Comparison of ENCODE assay signal across 8 cellular contexts in the genomic region with DNA sequence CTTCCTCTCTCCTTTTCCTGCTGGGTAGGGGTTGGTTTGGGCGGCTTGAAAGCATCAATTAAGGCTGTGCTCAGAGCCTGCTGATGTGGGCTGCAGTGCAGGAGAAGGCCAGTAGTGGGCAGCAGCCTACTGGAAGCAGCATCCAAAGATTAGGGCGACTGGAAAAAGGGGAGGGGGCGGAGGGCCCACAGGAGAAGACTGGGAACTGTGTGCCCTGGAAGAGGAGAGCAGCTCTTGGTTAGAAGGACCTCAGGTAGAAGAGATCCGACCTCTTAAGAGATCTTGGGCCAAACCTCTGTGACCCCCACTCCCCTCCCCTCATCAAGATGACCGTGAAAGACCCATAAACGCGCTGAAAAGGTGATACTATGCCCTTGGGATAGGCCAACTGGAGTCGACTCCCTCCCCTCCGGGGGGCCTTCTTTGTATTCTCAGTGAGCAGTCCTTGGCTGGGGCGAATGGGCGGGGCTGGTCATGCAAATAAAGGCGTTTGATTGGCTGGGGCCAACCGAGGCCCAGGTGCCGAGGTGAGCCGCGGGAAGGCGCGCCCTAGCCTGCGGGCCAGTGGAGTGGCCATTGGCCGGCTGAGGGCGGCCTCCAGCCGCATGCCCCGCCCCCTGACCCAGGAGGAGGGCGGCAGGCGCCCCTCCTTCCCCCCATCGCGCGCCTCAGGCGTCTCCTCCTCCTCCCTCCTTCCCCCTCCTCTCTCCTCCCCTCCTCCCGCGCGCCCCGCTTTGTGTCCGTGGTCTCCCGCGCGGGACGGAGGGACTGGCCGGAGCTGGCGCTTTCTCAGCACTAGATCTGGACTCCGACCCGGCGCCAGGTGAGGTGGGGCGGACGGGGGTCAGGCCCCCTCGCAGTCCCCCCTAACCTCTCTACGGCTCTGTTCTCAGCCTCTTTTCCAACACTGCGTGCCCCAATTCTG. TPM values are rescaled to one million over a fixed set of nuclear protein-coding genes. Genes with fewer than 3 reads are reported as not detected.
A peak's percentile ranks its signal among the peaks of the same experiment; 100 is the strongest.
DNase-seq lines count a peak whose midpoint lies in the region; ATAC-seq and TF ChIP-seq lines count a peak whose summit lies in the region.

No MANE protein-coding gene starts in this region.

- H3K4me1 Mint-ChIP-seq in naive thymus-derived CD4-positive, alpha-beta T cell = peaks cover 12 to 45% (median 32%) of the 10 kb centered on the region in 7 donors

- peak; percentile 58 to 74 (median 72) for TF ChIP-seq CTCF in tibial nerve (IDR thresholded peaks at IDR 0.05)

- H3K27ac ChIP-seq in epithelial cell of prostate (peak overlapping the region; percentile 56), tibial nerve (peak overlapping the region; percentile 64 to 88 (median 82))
- peak overlapping the region; percentile 60 for H3K27ac ChIP-seq in naive thymus-derived CD4-positive, alpha-beta T cell (ENCODE audit: low read depth, low read length)

- no peaks in the 10 kb centered on the region for H3K9me3 ChIP-seq in naive thymus-derived CD4-positive, alpha-beta T cell (ENCODE audit: control insufficient read depth in 2 of 3, low read length in 3 of 3)
- no peaks in the 10 kb centered on the region for H3K9me3 ChIP-seq in tibial nerve

- CTCF ChIA-PET in naive thymus-derived CD4-positive, alpha-beta T cell (lab: Charles Lee) = no interaction called here

- H3K9me3 Mint-ChIP-seq in naive thymus-derived CD4-positive, alpha-beta T cell = no peaks in the 10 kb centered on the region

- peak; percentile 49 for ATAC-seq in GM19025 (IDR thresholded peaks at IDR 0.05; ENCODE audit: low read depth, unreplicated experiment)
- peak; percentile 41 for ATAC-seq in HG03442 (IDR thresholded peaks at IDR 0.05; ENCODE audit: unreplicated experiment)
- peak; percentile 80 for ATAC-seq in naive thymus-derived CD4-positive, alpha-beta T cell

- no peak for TF ChIP-seq EP300 in tibial nerve (IDR thresholded peaks at IDR 0.05)

- H3K4me3 Mint-ChIP-seq in naive thymus-derived CD4-positive, alpha-beta T cell = peak overlapping the region; percentile 66 to 93 (median 86)

- intact Hi-C loops in naive thymus-derived CD4-positive, alpha-beta T cell (cut with micrococcal nuclease) = loop anchor here (1.0 to 10.0 kb wide), 15 partner anchors 20 to 1630 kb away; a partner anchor contains a TSS

- WGBS in tibial nerve, 2 donors = 5 to 38% methylated on average over 14 to 34 of the region's 48 CpGs

- H3K36me3 ChIP-seq in naive thymus-derived CD4-positive, alpha-beta T cell (ENCODE audit: control insufficient read depth in 2 of 3, insufficient read depth in 3 of 3, low read length in 3 of 3) = no peaks in the 10 kb centered on the region
- H3K36me3 ChIP-seq in tibial nerve = no peaks in the 10 kb centered on the region

- H3K27ac Mint-ChIP-seq in naive thymus-derived CD4-positive, alpha-beta T cell = peak overlapping the region; percentile 40 to 95 (median 79)

- no peaks in the 10 kb centered on the region for H3K27me3 Mint-ChIP-seq in naive thymus-derived CD4-positive, alpha-beta T cell

- peaks cover 8 to 11% of the 10 kb centered on the region in 2 donors for H3K4me1 ChIP-seq in naive thymus-derived CD4-positive, alpha-beta T cell (ENCODE audit: control insufficient read depth in 2 of 2, insufficient read depth in 2 of 2, low read length in 2 of 2)
- peaks cover 0 to 27% (median 0%) of the 10 kb centered on the region in 4 donors for H3K4me1 ChIP-seq in tibial nerve

- TF ChIP-seq POLR2A in tibial nerve (IDR thresholded peaks at IDR 0.05) = no peak

- DNase-seq in AG08396 (ENCODE audit: low spot score) = peak; percentile 78
- peak; percentile 96 for DNase-seq in NCI-H748 (lab: John Stamatoyannopoulos, UW; ENCODE audit: unreplicated experiment)
- DNase-seq in activated CD8-positive, alpha-beta memory T cell treated with anti-CD3 and anti-CD28 coated beads, Interleukin-2, amount 50 U/mL, for 4 hours = peak; percentile 61
- no peak for DNase-seq in epithelial cell of prostate (ENCODE audit: low read depth, low spot score)
- peak in 8 of 9 donors; percentile 39 to 72 (median 52) for DNase-seq in naive thymus-derived CD4-positive, alpha-beta T cell
- peak; percentile 34 to 57 for DNase-seq in tibial nerve (ENCODE audit: low spot score in 2 of 2)

- H3K27me3 ChIP-seq in naive thymus-derived CD4-positive, alpha-beta T cell (ENCODE audit: control insufficient read depth in 2 of 2, insufficient read depth in 2 of 2, low read length in 2 of 2) = no peaks in the 10 kb centered on the region
- H3K27me3 ChIP-seq in tibial nerve = peaks cover 0 to 15% of the 10 kb centered on the region in 2 donors

- POLR2A ChIA-PET in naive thymus-derived CD4-positive, alpha-beta T cell (lab: Charles Lee) = no interaction called here

- H3K4me3 ChIP-seq in naive thymus-derived CD4-positive, alpha-beta T cell (ENCODE audit: low read length) = peak overlapping the region; percentile 57
- peak overlapping the region; percentile 37 to 60 (median 49) for H3K4me3 ChIP-seq in tibial nerve

- H3K36me3 Mint-ChIP-seq in naive thymus-derived CD4-positive, alpha-beta T cell = peaks cover 0 to 8% (median 0%) of the 10 kb centered on the region in 5 donors

RNA-seq across cellular contexts. Expression of a gene that starts 10.1 kb away (rescaled TPM):
- total RNA-seq in naive thymus-derived CD4-positive, alpha-beta T cell = 10 to 100 TPM in 1 of 5 experiments, 1 to 10 TPM in 4; 4.1 to 24.5 (median 5.5) TPM
- 1 to 10 TPM; 3.8 to 4.2 TPM for polyA plus RNA-seq in naive thymus-derived CD4-positive, alpha-beta T cell
- 10 to 100 TPM in 2 of 4 donors, 1 to 10 TPM in 2; 5.0 to 14.5 (median 10.4) TPM for total RNA-seq in tibial nerve

RNA-seq across cellular contexts. Expression of a gene that starts 31.6 kb away (rescaled TPM):
- under 1 TPM in 1 of 5 experiments, not detected in 4; 0.29 TPM for total RNA-seq in naive thymus-derived CD4-positive, alpha-beta T cell
- not detected for polyA plus RNA-seq in naive thymus-derived CD4-positive, alpha-beta T cell
- under 1 TPM in 2 of 4 donors, not detected in 2; 0.21 to 0.30 TPM for total RNA-seq in tibial nerve
